ENCODE assay signal across 10 cellular contexts in the genomic region with DNA sequence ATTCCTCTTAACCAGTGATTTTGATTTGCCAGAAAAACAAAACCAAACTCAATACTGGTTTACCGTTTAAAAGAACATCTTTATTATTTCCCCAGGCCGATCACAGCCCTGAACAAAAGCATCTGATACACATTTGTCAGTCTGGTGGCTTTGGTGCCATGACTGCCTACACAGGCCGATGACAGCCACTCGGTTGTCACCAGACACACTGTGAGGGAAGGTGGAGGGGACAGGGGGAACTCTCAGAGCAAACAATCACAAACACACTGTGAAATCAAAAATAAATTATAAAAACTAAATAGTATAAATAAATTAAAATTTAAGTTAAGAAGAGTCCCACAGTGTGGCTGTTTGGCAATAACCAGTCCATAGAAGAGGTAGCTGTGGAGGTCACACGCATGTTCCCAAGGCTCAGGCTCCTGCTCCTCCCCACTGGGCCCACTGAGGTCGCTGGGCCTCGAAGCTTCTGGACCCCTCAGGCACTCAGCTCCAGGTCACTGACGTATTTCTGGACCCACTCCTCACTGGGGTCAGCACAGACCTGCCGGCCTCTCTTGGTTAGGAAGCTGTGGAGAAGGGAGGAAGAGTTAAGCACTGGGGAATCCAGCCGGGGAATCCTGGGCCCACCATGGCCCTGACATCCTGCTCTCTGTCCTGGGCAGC. TPM values are rescaled to one million over a fixed set of nuclear protein-coding genes. Genes with fewer than 3 reads are reported as not detected.
"Had no signal": no experiment of that assay in that cellular context is flagged by ENCODE, and none has a peak within 500 bp of the region (broad histone marks: within the 10 kb centered on the region; RNA-seq: fewer than 3 reads in every experiment).

No MANE protein-coding gene starts in this region.

RNA-seq across cellular contexts. Expression of gene CCL3L1, which starts 1.6 kb away (rescaled TPM):
- total RNA-seq: bronchial epithelial cell, dermis microvascular lymphatic vessel endothelial cell, gastrocnemius medialis, left cardiac atrium, left ventricle myocardium superior, lung microvascular endothelial cell, mesothelial cell of epicardium, osteoblast, posterior vena cava had no signal
- polyA plus RNA-seq: keratinocyte had no signal

RNA-seq across cellular contexts. Expression of gene CCL4L2, which starts 15.9 kb away (rescaled TPM):
- total RNA-seq: bronchial epithelial cell, dermis microvascular lymphatic vessel endothelial cell, gastrocnemius medialis, left ventricle myocardium superior, lung microvascular endothelial cell, mesothelial cell of epicardium, osteoblast, posterior vena cava had no signal
- polyA plus RNA-seq: keratinocyte had no signal
